ENCODE assay signal across 8 cellular contexts in the genomic region with DNA sequence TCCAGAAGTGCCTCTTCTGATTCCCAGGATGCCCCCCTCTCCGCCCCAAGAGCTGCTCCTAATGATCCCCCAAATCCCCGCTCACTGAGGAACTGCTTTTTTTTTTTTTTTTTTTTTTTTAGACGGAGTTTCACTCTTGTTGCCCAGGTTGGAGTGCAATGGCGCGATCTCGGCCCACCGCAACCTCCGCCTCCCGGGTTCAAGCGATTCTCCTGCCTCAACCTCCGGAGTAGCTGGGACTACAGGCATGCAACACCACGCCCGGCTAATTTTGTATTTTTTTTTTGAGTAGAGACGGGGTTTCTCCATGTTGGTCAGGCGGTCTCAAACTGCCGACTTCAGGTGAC. TPM values are rescaled to one million over a fixed set of nuclear protein-coding genes. Genes with fewer than 3 reads are reported as not detected.
DNase-seq lines count a peak whose midpoint lies in the region; ATAC-seq, FAIRE-seq and TF ChIP-seq lines count a peak whose summit lies in the region.
"Not testable (repeated sequence)": the region's sequence is repeated elsewhere in the genome, so short reads cannot be mapped to it uniquely, and the experiment has no call there.

No MANE protein-coding gene starts in this region.

- H3K27me3 Mint-ChIP-seq in WTC11 (ENCODE audit: low read depth), result peaks cover 16% of the 10 kb centered on the region

- WGBS in K562 (ENCODE audit: insufficient coverage, low coverage, missing lambda C conversion rate), result 88% methylated on average over 7 of the region's 16 CpGs
- 20 to 28% methylated on average over 4 to 16 of the region's 16 CpGs for WGBS in esophagus squamous epithelium, 2 donors
- 54% methylated on average over 16 of the region's 16 CpGs for WGBS in HepG2 (ENCODE audit: low lambda C conversion rate)

- CTCF ChIA-PET in WTC11 (lab: Charles Lee), result interaction anchor here (0.7 to 2.7 kb wide), 12 partner anchors 10 to 422 kb away, joined by 3 to 18 read pairs (median 6); partner anchors contain the start of gene C1orf210
- CTCF ChIA-PET in K562 (lab: Yijun Ruan, JAX; ENCODE audit: low intra/inter-chr PET ratio); HepG2 (lab: Yijun Ruan, JAX; ENCODE audit: low intra/inter-chr PET ratio, low total read pairs): not testable (repeated sequence)

- not testable (repeated sequence) for BruUV-seq in K562 (replicated peaks; lab: Mats Ljungman, UMichigan); HepG2 (replicated peaks; lab: Mats Ljungman, UMichigan)

- H3K9ac ChIP-seq in K562 (ENCODE audit: insufficient read depth in 1 of 2, low read depth in 2 of 2, low read length in 2 of 2) (peak overlapping the region in 1 of 2 experiments; percentile 11; a peak in 1 of 4 replicates), HepG2 (ENCODE audit: insufficient read depth, low read depth, low read length) (peak overlapping the region; percentile 79)

- not testable (repeated sequence) for DNase-seq in Jurkat, Clone E6-1 (ENCODE audit: low read depth, low spot score); WTC11 (ENCODE audit: low spot score); K562 (ENCODE audit: extremely low read depth in 1 of 4, low spot score in 3 of 4); esophagus squamous epithelium (lab: John Stamatoyannopoulos, UW); HepG2 (ENCODE audit: low spot score); osteoblast (ENCODE audit: insufficient read length, low spot score, missing footprints)

- POLR2A ChIA-PET in WTC11 (lab: Charles Lee) (interaction anchor here (0.6 to 2.3 kb wide), 15 partner anchors 9 to 1126 kb away, joined by 3 to 50 read pairs (median 4); partner anchors contain the start of genes CDC20, RPS8 and ST3GAL3), K562 (lab: Yijun Ruan, JAX) (interaction anchor here (0.5 to 3.8 kb wide), 5 partner anchors 8 to 18 kb away, joined by 3 to 28 read pairs (median 6); no protein-coding TSS in a partner anchor), HepG2 (lab: Yijun Ruan, JAX) (interaction anchor here (0.7 to 2.6 kb wide), 25 partner anchors 8 to 1072 kb away, joined by 3 to 29 read pairs (median 6); partner anchors contain the start of genes B4GALT2, CDC20, CFAP57 and EBNA1BP2)

- peak overlapping the region; percentile 85 for H3K27ac ChIP-seq in C4-2B
- H3K27ac ChIP-seq in K562 (ENCODE audit: extremely low read depth, low read depth, low read length), result 0 out of 3 replicates have a peak overlapping the region, but pooled peaks have one; percentile 27
- peak overlapping the region; percentile 82 to 99 (median 98) for H3K27ac ChIP-seq in esophagus squamous epithelium
- H3K27ac ChIP-seq in HepG2 (ENCODE audit: extremely low read length, insufficient read depth, low read length), result peak overlapping the region; percentile 71
- H3K27ac ChIP-seq in osteoblast (ENCODE audit: low read depth, low read length), result peak overlapping the region; percentile 79
- peak overlapping the region; percentile 96 for H3K27ac ChIP-seq in temporal lobe (ENCODE audit: low read depth, low read length)

- H3K36me3 ChIP-seq in K562 (ENCODE audit: control insufficient read depth, insufficient read depth, low read length) (peaks cover 11% of the 10 kb centered on the region), esophagus squamous epithelium (peaks cover 0 to 13% (median 0%) of the 10 kb centered on the region in 3 donors)
- not testable (repeated sequence) for H3K36me3 ChIP-seq in HepG2 (replicated peaks in 1 of 2; ENCODE audit: control insufficient read depth in 1 of 2, insufficient read depth in 2 of 2, low read length in 2 of 2); osteoblast (ENCODE audit: insufficient read depth, low read length)

- intact Hi-C loops in K562 (cut with micrococcal nuclease); esophagus squamous epithelium (cut with DNase I); HepG2 (cut with micrococcal nuclease; ENCODE audit: unreplicated experiment): not testable (repeated sequence)

- not testable (repeated sequence) for ATAC-seq in WTC11, K562, HepG2

- peak overlapping the region; percentile 96 for H3K4me3 Mint-ChIP-seq in WTC11

- peak overlapping the region; percentile 100 for H3K27ac Mint-ChIP-seq in WTC11

- not testable (repeated sequence) for TF ChIP-seq CTCF in C4-2B (conservative IDR thresholded peaks at IDR 0.05); WTC11 (IDR thresholded peaks at IDR 0.05); K562 (IDR thresholded peaks at IDR 0.05 in 2 of 3, conservative IDR thresholded peaks at IDR 0.05 in 1 of 3; ENCODE audit: insufficient read depth in 2 of 3, low read depth in 1 of 3, low read length in 3 of 3); esophagus squamous epithelium (IDR thresholded peaks at IDR 0.05); HepG2 (CRISPR knock-in tag; IDR thresholded peaks at IDR 0.05); osteoblast (IDR thresholded peaks at IDR 0.05; ENCODE audit: extremely low read depth, low read depth, low read length)

- TF ChIP-seq EP300 in K562 (IDR thresholded peaks at IDR 0.05; ENCODE audit: low read length); HepG2 (IDR thresholded peaks at IDR 0.05; ENCODE audit: low read depth in 2 of 2, low read length in 2 of 2); HepG2 (CRISPR knock-in tag; IDR thresholded peaks at IDR 0.05; ENCODE audit: borderline replicate concordance): not testable (repeated sequence)

- H3K27me3 ChIP-seq in K562 (ENCODE audit: control insufficient read depth in 2 of 2, insufficient read depth in 2 of 2, low read length in 2 of 2), result peaks cover 6 to 15% of the 10 kb centered on the region in 2 experiments; a peak in 4 of 5 replicates
- H3K27me3 ChIP-seq in esophagus squamous epithelium; HepG2 (ENCODE audit: control insufficient read depth in 1 of 2, insufficient read depth in 2 of 2, low read length in 2 of 2); osteoblast (ENCODE audit: insufficient read depth, low read length): not testable (repeated sequence)

- H3K36me3 Mint-ChIP-seq in WTC11, result not testable (repeated sequence)

- H3K9me3 ChIP-seq in K562 (replicated peaks; ENCODE audit: control insufficient read depth, insufficient read depth, low read depth, low read length); esophagus squamous epithelium; HepG2 (ENCODE audit: low read length); osteoblast (ENCODE audit: low read depth, low read length): not testable (repeated sequence)

- H3K4me1 Mint-ChIP-seq in WTC11, result peaks cover 30% of the 10 kb centered on the region

- H3K4me1 ChIP-seq in K562 (replicated peaks in 1 of 2; ENCODE audit: control insufficient read depth in 2 of 2, insufficient read depth in 2 of 2, low read length in 2 of 2) (peaks cover 3 to 14% of the 10 kb centered on the region in 2 experiments), esophagus squamous epithelium (peaks cover 10 to 48% (median 19%) of the 10 kb centered on the region in 3 donors), HepG2 (ENCODE audit: insufficient read depth, low read length) (peaks cover 39% of the 10 kb centered on the region), osteoblast (ENCODE audit: insufficient read depth, low read length) (peaks cover 10% of the 10 kb centered on the region)

- not testable (repeated sequence) for H3K9me3 Mint-ChIP-seq in WTC11

- H4K20me1 ChIP-seq in K562 (replicated peaks; ENCODE audit: control insufficient read depth, insufficient read depth, low read length); HepG2 (ENCODE audit: insufficient read depth, low read length): not testable (repeated sequence)
- peaks cover 27% of the 10 kb centered on the region for H4K20me1 ChIP-seq in osteoblast (ENCODE audit: insufficient read depth, low read length)

- not testable (repeated sequence) for TF ChIP-seq RAD21 in K562 (CRISPR knock-in tag; conservative IDR thresholded peaks at IDR 0.05 in 1 of 2, IDR thresholded peaks at IDR 0.05 in 1 of 2); HepG2 (CRISPR knock-in tag; IDR thresholded peaks at IDR 0.05)

- peak overlapping the region; percentile 91 for H3K4me3 ChIP-seq in Jurkat, Clone E6-1 (ENCODE audit: low read length)
- H3K4me3 ChIP-seq in K562, result peak overlapping the region; percentile 81
- peak overlapping the region; percentile 54 to 97 (median 72) for H3K4me3 ChIP-seq in esophagus squamous epithelium
- peak overlapping the region; percentile 65 to 88 (median 78) for H3K4me3 ChIP-seq in HepG2 (replicated peaks in 1 of 3; ENCODE audit: insufficient read depth in 1 of 3, low read depth in 2 of 3, low read length in 3 of 3)
- peak overlapping the region; percentile 97 for H3K4me3 ChIP-seq in osteoblast (ENCODE audit: insufficient read depth, low read length)

- TF ChIP-seq POLR2A in K562 (conservative IDR thresholded peaks at IDR 0.05); esophagus squamous epithelium (IDR thresholded peaks at IDR 0.05); HepG2 (IDR thresholded peaks at IDR 0.05; ENCODE audit: insufficient read depth in 1 of 2, low read depth in 2 of 2, low read length in 2 of 2): not testable (repeated sequence)

- H3K9me1 ChIP-seq in K562 (ENCODE audit: control insufficient read depth, insufficient read depth, low read length), result not testable (repeated sequence)

- H2AFZ ChIP-seq in K562 (ENCODE audit: low read depth, low read length), result peak overlapping the region; percentile 91
- H2AFZ ChIP-seq in HepG2 (ENCODE audit: low read length), result not testable (repeated sequence)
- H2AFZ ChIP-seq in osteoblast (ENCODE audit: low read length), result peak overlapping the region; percentile 97

- not testable (repeated sequence) for FAIRE-seq in K562 (lab: Jason Lieb, UNC); HepG2 (lab: Jason Lieb, UNC)

- in situ Hi-C loops in K562 (cut with MboI); HepG2 (cut with HindIII; ENCODE audit: extremely low pct_ligation_motif_present, low pct_unique_long_range_greater_than_20kb): not testable (repeated sequence)

- H3K4me2 ChIP-seq in K562 (ENCODE audit: insufficient read depth, low read length), result peak overlapping the region; percentile 97
- H3K4me2 ChIP-seq in HepG2 (ENCODE audit: low read depth, low read length), result peak overlapping the region; percentile 90
- H3K4me2 ChIP-seq in osteoblast (ENCODE audit: insufficient read depth, low read length), result peak overlapping the region; percentile 98

- H3K79me2 ChIP-seq in K562 (ENCODE audit: control insufficient read depth, insufficient read depth, low read length) (peaks cover 24% of the 10 kb centered on the region), HepG2 (ENCODE audit: insufficient read depth, low read length) (peaks cover 26% of the 10 kb centered on the region), osteoblast (ENCODE audit: insufficient read depth, low read length) (peaks cover 37% of the 10 kb centered on the region)

RNA-seq across cellular contexts. Expression of gene KDM4A, which starts 0.8 kb away (rescaled TPM):
- polyA plus RNA-seq in Jurkat, Clone E6-1 (2012; ENCODE audit: insufficient read depth, insufficient read length), result 35.6 TPM
- total RNA-seq in WTC11 (2021) (76.5 to 78.3 TPM (median 76.7 TPM) in 3 replicates), K562 (2014; rRNA removed) (15.6 and 16.0 TPM in 2 replicates), K562 (2014; rRNA removed; fragmentation: Illumina TruSeq; extraction: Trizol) (17.6 and 21.2 TPM in 2 replicates), K562 (2015; rRNA removed; fragmentation: Illumina TruSeq; extraction: Trizol) (13.1 and 14.3 TPM in 2 replicates), K562 (2021) (27.3 and 33.6 TPM in 2 replicates), esophagus squamous epithelium (10 to 100 TPM; 19.6 to 27.1 (median 22.4) TPM), HepG2 (2016; rRNA removed; fragmentation: Illumina TruSeq; extraction: Trizol) (20.9 and 27.4 TPM in 2 replicates), osteoblast (47.0 and 47.4 TPM in 2 replicates), temporal lobe (49.7 TPM)
- 118 and 126 TPM in 2 replicates for total RNA-seq in K562 (2011; cell fraction: chromatin; rRNA removed; ENCODE audit: low replicate concordance)
- 43.2 and 43.6 TPM in 2 replicates for total RNA-seq in K562 (2011; cell fraction: nucleolus; rRNA removed)
- total RNA-seq in K562 (2011; cell fraction: nucleoplasm; rRNA removed), result 47.6 and 48.7 TPM in 2 replicates
- polyA plus RNA-seq in K562 (2011; rRNA removed) (12.5 and 20.8 TPM in 2 replicates), K562 (2014; fragmentation: Illumina TruSeq; extraction: Trizol) (24.9 and 26.4 TPM in 2 replicates), K562 (2014; fragmentation: Nextera tagmentation; extraction: Ambion mirVana) (10 to 100 TPM in 1 of 2 experiments, 1 to 10 TPM in 1; 3.6 to 12.1 TPM), K562 (2014; rRNA removed) (13.5 and 14.2 TPM in 2 replicates), HepG2 (2011; rRNA removed) (8.7 and 9.7 TPM in 2 replicates)
- polyA plus RNA-seq in K562 (2011; cell fraction: cytosol; rRNA removed), result 5.4 and 12.3 TPM in 2 replicates
- polyA plus RNA-seq in K562 (2011; cell fraction: nucleus; rRNA removed), result 18.6 and 24.1 TPM in 2 replicates
- 17.2 and 34.3 TPM in 2 replicates for polyA plus RNA-seq in K562 (2012)
- polyA minus RNA-seq in K562 (2011; rRNA and poly(A)+ RNA removed), result 26.9 and 40.0 TPM in 2 replicates
- 11.4 and 12.3 TPM in 2 replicates for polyA minus RNA-seq in K562 (2011; cell fraction: cytosol; rRNA and poly(A)+ RNA removed)
- 8.6 and 19.7 TPM in 2 replicates for polyA minus RNA-seq in K562 (2011; cell fraction: nucleus; rRNA and poly(A)+ RNA removed)
- 2.7 and 3.3 TPM in 2 replicates for total RNA-seq in HepG2 (2016; cell fraction: cytosol; rRNA removed; fragmentation: Illumina TruSeq; extraction: Trizol; ENCODE audit: low read depth)
- 21.8 and 25.6 TPM in 2 replicates for total RNA-seq in HepG2 (2016; cell fraction: insoluble cytoplasmic fraction; rRNA removed; fragmentation: Illumina TruSeq; extraction: Trizol)
- total RNA-seq in HepG2 (2016; cell fraction: membrane; rRNA removed; fragmentation: Illumina TruSeq; extraction: Trizol), result 7.4 and 7.7 TPM in 2 replicates
- total RNA-seq in HepG2 (2016; cell fraction: nucleus; rRNA removed; fragmentation: Illumina TruSeq; extraction: Trizol), result 17.4 and 18.8 TPM in 2 replicates
- polyA plus RNA-seq in HepG2 (2011; cell fraction: cytosol; rRNA removed), result 5.2 and 7.2 TPM in 2 replicates
- polyA plus RNA-seq in HepG2 (2011; cell fraction: nucleus; rRNA removed), result 7.6 and 9.7 TPM in 2 replicates
- 8.7 and 12.1 TPM in 2 replicates for polyA plus RNA-seq in HepG2 (2012)
- polyA plus RNA-seq in HepG2 (2016; cell fraction: cytosol; fragmentation: Illumina TruSeq; extraction: Trizol; ENCODE audit: low read depth), result 0.76 and 0.90 TPM in 2 replicates
- polyA plus RNA-seq in HepG2 (2016; cell fraction: insoluble cytoplasmic fraction; fragmentation: Illumina TruSeq; extraction: Trizol; ENCODE audit: low read depth), result 15.7 and 20.7 TPM in 2 replicates
- polyA plus RNA-seq in HepG2 (2016; cell fraction: membrane; fragmentation: Illumina TruSeq; extraction: Trizol; ENCODE audit: low read depth), result 2.3 and 2.4 TPM in 2 replicates
- 15.9 and 19.8 TPM in 2 replicates for polyA plus RNA-seq in HepG2 (2016; cell fraction: nucleus; fragmentation: Illumina TruSeq; extraction: Trizol; ENCODE audit: insufficient read depth, low read depth)
- polyA minus RNA-seq in HepG2 (2011; rRNA and poly(A)+ RNA removed; ENCODE audit: low replicate concordance), result 12.2 and 36.0 TPM in 2 replicates
- 5.9 and 8.2 TPM in 2 replicates for polyA minus RNA-seq in HepG2 (2011; cell fraction: cytosol; rRNA and poly(A)+ RNA removed)
- polyA minus RNA-seq in HepG2 (2011; cell fraction: nucleus; rRNA and poly(A)+ RNA removed), result 22.1 and 29.7 TPM in 2 replicates

RNA-seq across cellular contexts. Expression of gene ST3GAL3, which starts 58.2 kb away (rescaled TPM):
- polyA plus RNA-seq in Jurkat, Clone E6-1 (2012; ENCODE audit: insufficient read depth, insufficient read length), result 33.3 TPM
- total RNA-seq in WTC11 (2021) (8.6 to 10.3 TPM (median 8.9 TPM) in 3 replicates), K562 (2014; rRNA removed) (8.9 and 13.4 TPM in 2 replicates), K562 (2014; rRNA removed; fragmentation: Illumina TruSeq; extraction: Trizol) (11.5 and 12.2 TPM in 2 replicates), K562 (2015; rRNA removed; fragmentation: Illumina TruSeq; extraction: Trizol) (9.5 and 9.8 TPM in 2 replicates), K562 (2021) (18.9 and 20.7 TPM in 2 replicates), esophagus squamous epithelium (10 to 100 TPM in 1 of 4 donors, 1 to 10 TPM in 3; 2.8 to 10.7 (median 7.1) TPM), HepG2 (2016; rRNA removed; fragmentation: Illumina TruSeq; extraction: Trizol) (3.4 and 5.1 TPM in 2 replicates), osteoblast (18.0 and 18.5 TPM in 2 replicates), temporal lobe (32.7 TPM)
- total RNA-seq in K562 (2011; cell fraction: chromatin; rRNA removed; ENCODE audit: low replicate concordance), result 181 and 201 TPM in 2 replicates
- total RNA-seq in K562 (2011; cell fraction: nucleolus; rRNA removed), result 75.9 and 89.5 TPM in 2 replicates
- 148 and 229 TPM in 2 replicates for total RNA-seq in K562 (2011; cell fraction: nucleoplasm; rRNA removed)
- polyA plus RNA-seq in K562 (2011; rRNA removed) (12.0 and 17.8 TPM in 2 replicates), K562 (2014; fragmentation: Illumina TruSeq; extraction: Trizol) (18.1 and 18.5 TPM in 2 replicates), K562 (2014; fragmentation: Nextera tagmentation; extraction: Ambion mirVana) (1 to 10 TPM; 1.2 to 1.6 TPM), K562 (2014; rRNA removed) (11.0 and 12.8 TPM in 2 replicates), HepG2 (2011; rRNA removed) (7.1 and 8.1 TPM in 2 replicates)
- 9.4 and 15.6 TPM in 2 replicates for polyA plus RNA-seq in K562 (2011; cell fraction: cytosol; rRNA removed)
- 45.5 and 47.5 TPM in 2 replicates for polyA plus RNA-seq in K562 (2011; cell fraction: nucleus; rRNA removed)
- 13.3 and 31.3 TPM in 2 replicates for polyA plus RNA-seq in K562 (2012)
- 16.9 and 23.2 TPM in 2 replicates for polyA minus RNA-seq in K562 (2011; rRNA and poly(A)+ RNA removed)
- polyA minus RNA-seq in K562 (2011; cell fraction: cytosol; rRNA and poly(A)+ RNA removed), result 7.9 and 18.4 TPM in 2 replicates
- polyA minus RNA-seq in K562 (2011; cell fraction: nucleus; rRNA and poly(A)+ RNA removed), result 21.5 and 30.5 TPM in 2 replicates
- 5.4 and 6.6 TPM in 2 replicates for total RNA-seq in HepG2 (2016; cell fraction: cytosol; rRNA removed; fragmentation: Illumina TruSeq; extraction: Trizol; ENCODE audit: low read depth)
- 2.8 and 4.6 TPM in 2 replicates for total RNA-seq in HepG2 (2016; cell fraction: insoluble cytoplasmic fraction; rRNA removed; fragmentation: Illumina TruSeq; extraction: Trizol)
- 8.5 and 8.7 TPM in 2 replicates for total RNA-seq in HepG2 (2016; cell fraction: membrane; rRNA removed; fragmentation: Illumina TruSeq; extraction: Trizol)
- 11.8 and 11.9 TPM in 2 replicates for total RNA-seq in HepG2 (2016; cell fraction: nucleus; rRNA removed; fragmentation: Illumina TruSeq; extraction: Trizol)
- polyA plus RNA-seq in HepG2 (2011; cell fraction: cytosol; rRNA removed), result 7.1 and 7.2 TPM in 2 replicates
- polyA plus RNA-seq in HepG2 (2011; cell fraction: nucleus; rRNA removed), result 19.2 and 19.5 TPM in 2 replicates
- polyA plus RNA-seq in HepG2 (2012), result 8.2 and 8.6 TPM in 2 replicates
- polyA plus RNA-seq in HepG2 (2016; cell fraction: cytosol; fragmentation: Illumina TruSeq; extraction: Trizol; ENCODE audit: low read depth), result 4.9 and 5.7 TPM in 2 replicates
- 4.6 and 5.3 TPM in 2 replicates for polyA plus RNA-seq in HepG2 (2016; cell fraction: insoluble cytoplasmic fraction; fragmentation: Illumina TruSeq; extraction: Trizol; ENCODE audit: low read depth)
- polyA plus RNA-seq in HepG2 (2016; cell fraction: membrane; fragmentation: Illumina TruSeq; extraction: Trizol; ENCODE audit: low read depth), result 8.5 and 11.7 TPM in 2 replicates
- 15.9 and 17.9 TPM in 2 replicates for polyA plus RNA-seq in HepG2 (2016; cell fraction: nucleus; fragmentation: Illumina TruSeq; extraction: Trizol; ENCODE audit: insufficient read depth, low read depth)
- polyA minus RNA-seq in HepG2 (2011; rRNA and poly(A)+ RNA removed; ENCODE audit: low replicate concordance), result 14.7 and 20.2 TPM in 2 replicates
- 7.6 and 9.7 TPM in 2 replicates for polyA minus RNA-seq in HepG2 (2011; cell fraction: cytosol; rRNA and poly(A)+ RNA removed)
- polyA minus RNA-seq in HepG2 (2011; cell fraction: nucleus; rRNA and poly(A)+ RNA removed), result 20.2 and 21.6 TPM in 2 replicates

Comparison
In these comparisons a context has a peak if more than half of its experiments do, and no peak if none do; other contexts are left out.
1. H3K27ac ChIP-seq: peak in every context shown above with its lines; median percentile 98 in esophagus squamous epithelium; 96 in temporal lobe; 85 in C4-2B; 79 in osteoblast; 71 in HepG2; 27 in K562.